ENCODE assay signal across 8 cellular contexts in genomic region chr3:126984391-126985142, GRCh38. TPM values are rescaled to one million over a fixed set of nuclear protein-coding genes. Genes with fewer than 3 reads are reported as not detected.
DNase-seq lines count a peak whose midpoint lies in the region; ATAC-seq and TF ChIP-seq lines count a peak whose summit lies in the region.

No MANE protein-coding gene starts in this region.

- no peaks in the 10 kb centered on the region for H3K9me3 ChIP-seq in BE2C
- no peaks in the 10 kb centered on the region for H3K9me3 ChIP-seq in Loucy (ENCODE audit: insufficient read depth, low read depth, low read length)

- H3K36me3 Mint-ChIP-seq in nephron progenitor cell (ENCODE audit: low read depth): peaks cover 5% of the 10 kb centered on the region

- H3K36me3 ChIP-seq in BE2C (peaks cover 15% of the 10 kb centered on the region), Loucy (ENCODE audit: insufficient read depth, low read length) (peaks cover 4% of the 10 kb centered on the region; the same call in 1 of the 2 replicates)

- H3K27me3 Mint-ChIP-seq in nephron progenitor cell (ENCODE audit: low read depth, poor library complexity): peaks cover 36% of the 10 kb centered on the region

- ATAC-seq in GM21825 (IDR thresholded peaks at IDR 0.05; ENCODE audit: unreplicated experiment): no peak
- no peak for ATAC-seq in GM19035 (IDR thresholded peaks at IDR 0.05; ENCODE audit: unreplicated experiment)

- peaks cover 30% of the 10 kb centered on the region for H4K20me1 ChIP-seq in Loucy (ENCODE audit: insufficient read depth, low read length, poor library complexity, severe bottlenecking)

- peak overlapping the region; percentile 71 for H3K4me3 Mint-ChIP-seq in nephron progenitor cell

- intact Hi-C loops in dorsolateral prefrontal cortex (cut with DNase I): loop anchor here (2.0 to 10.0 kb wide), 7 partner anchors 282 to 563 kb away; partner anchors contain the start of genes CHCHD6 (in 1 of the 2), CHST13 (in 1 of the 2) and ZXDC (in 1 of the 2)

- H3K9me2 ChIP-seq in Loucy (replicated peaks; ENCODE audit: low read depth, low read length): no peaks in the 10 kb centered on the region

- H3K4me2 ChIP-seq in Loucy (ENCODE audit: low read depth, low read length, poor library complexity, severe bottlenecking): peak overlapping the region; percentile 87

- H3K9me3 Mint-ChIP-seq in nephron progenitor cell: no peaks in the 10 kb centered on the region

- no peak for DNase-seq in BE2C
- DNase-seq in dorsolateral prefrontal cortex: no peak
- peak; percentile 26 for DNase-seq in nephron progenitor cell
- DNase-seq in GM19238 (ENCODE audit: insufficient read length, low spot score): no peak
- no peak for DNase-seq in NCI-H748 (lab: John Stamatoyannopoulos, UW; ENCODE audit: unreplicated experiment)

- H3K4me3 ChIP-seq in BE2C (ENCODE audit: low read depth, low read length): peak overlapping the region; percentile 83
- H3K4me3 ChIP-seq in Loucy (ENCODE audit: low read length, poor library complexity, severe bottlenecking): peak overlapping the region; percentile 77
- H3K4me3 ChIP-seq in dorsolateral prefrontal cortex: peak overlapping the region; percentile 57 to 91 (median 79)

- peak overlapping the region; percentile 66 for H3K9ac ChIP-seq in Loucy (ENCODE audit: low read depth, low read length, poor library complexity, severe bottlenecking)

- H3K27ac ChIP-seq in dorsolateral prefrontal cortex: peak overlapping the region in 13 of 59 donors; percentile 5 to 78 (median 35)

- peaks cover 19% of the 10 kb centered on the region for H3K4me1 Mint-ChIP-seq in nephron progenitor cell

- no peak for TF ChIP-seq CTCF in BE2C (IDR thresholded peaks at IDR 0.05; ENCODE audit: low read depth, low read length)
- TF ChIP-seq CTCF in Loucy (conservative IDR thresholded peaks at IDR 0.05; ENCODE audit: low read length): no peak
- no peak for TF ChIP-seq CTCF in dorsolateral prefrontal cortex (IDR thresholded peaks at IDR 0.05 in 54 of 56, conservative IDR thresholded peaks at IDR 0.05 in 2 of 56; ENCODE audit: low read depth in 1 of 56, partially characterized antibody in 56 of 56)
- TF ChIP-seq CTCF in nephron progenitor cell (IDR thresholded peaks at IDR 0.05): no peak

- H3K27me3 ChIP-seq in BE2C (0 out of 2 replicates have a peak, but pooled peaks cover 3% of the 10 kb centered on the region), Loucy (ENCODE audit: insufficient read depth, low read length, poor library complexity, severe bottlenecking) (no peaks in the 10 kb centered on the region), dorsolateral prefrontal cortex (no peaks in the 10 kb centered on the region)

- H3F3A ChIP-seq in Loucy (ENCODE audit: low read depth): no peaks in the 10 kb centered on the region

- no peak overlapping the region for H2AFZ ChIP-seq in Loucy (ENCODE audit: low read length)

- no peak overlapping the region for H3K27ac Mint-ChIP-seq in nephron progenitor cell

- H3K4me1 ChIP-seq in BE2C (peaks cover 22% of the 10 kb centered on the region), Loucy (ENCODE audit: insufficient read depth, low read length, poor library complexity, severe bottlenecking) (peaks cover 3% of the 10 kb centered on the region)

- H3K79me2 ChIP-seq in Loucy (ENCODE audit: insufficient read depth, low read length): peaks cover 10% of the 10 kb centered on the region; the same call in 1 of the 2 replicates

RNA-seq across cellular contexts. Expression of gene PLXNA1, which starts 1.7 kb away (rescaled TPM):
- polyA plus RNA-seq in BE2C (2012; ENCODE audit: insufficient read depth, insufficient read length, low read depth): 261 TPM
- total RNA-seq in dorsolateral prefrontal cortex: 10 to 100 TPM; 28.6 to 94.1 (median 62.9) TPM
